Comparison of ENCODE assay signal across 9 cellular contexts in the genomic region with DNA sequence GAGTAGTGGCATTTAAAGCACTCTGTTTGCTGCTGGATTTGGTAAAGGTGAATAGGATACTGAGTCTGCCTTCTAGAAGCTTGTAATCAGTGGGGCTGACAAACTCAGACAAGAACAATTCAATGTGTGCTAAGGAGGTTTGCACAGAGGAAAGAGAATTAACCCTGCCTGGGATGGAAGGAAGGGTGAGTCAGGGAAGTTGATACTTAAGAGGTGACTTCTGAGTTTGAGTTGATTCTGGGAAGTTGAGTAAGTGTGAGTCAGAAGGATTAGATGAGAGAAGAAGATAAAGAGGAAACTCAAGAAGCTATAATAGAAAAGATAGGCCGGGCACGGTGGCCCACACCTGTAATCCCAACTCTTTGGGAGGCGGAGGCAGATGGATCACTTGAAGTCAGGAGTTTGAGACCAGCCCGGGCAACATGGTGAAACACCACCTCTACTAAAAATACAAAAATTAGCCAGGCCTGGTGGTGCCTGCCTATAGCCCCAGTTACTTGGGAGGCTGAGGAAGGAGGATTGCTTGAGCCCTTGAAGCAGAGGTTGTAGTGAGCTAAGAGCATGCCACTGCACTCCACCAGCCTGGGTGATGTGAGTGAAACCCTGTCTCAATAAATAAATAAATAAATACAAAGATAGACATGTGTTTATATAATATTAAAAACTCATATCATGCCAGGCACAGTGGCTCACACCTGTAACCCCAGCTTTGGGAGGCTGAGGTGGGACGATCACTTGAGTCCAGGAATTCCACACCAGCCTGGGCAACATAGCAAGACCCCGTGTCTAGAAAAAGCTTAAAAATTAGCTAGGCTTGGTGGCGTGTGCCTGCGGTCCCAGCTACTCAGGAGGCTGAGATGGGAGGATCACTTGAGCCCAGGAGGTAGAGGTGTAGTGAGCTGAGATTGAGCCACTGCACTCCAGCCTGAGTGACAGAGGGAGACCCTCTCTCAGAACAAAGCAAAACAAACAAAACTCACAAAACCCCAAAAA.
DNase-seq lines count a peak whose midpoint lies in the region; FAIRE-seq and TF ChIP-seq lines count a peak whose summit lies in the region.
"Had no signal": no experiment of that assay in that cellular context is flagged by ENCODE, and none has a peak within 500 bp of the region (broad histone marks: within the 10 kb centered on the region; RNA-seq: fewer than 3 reads in every experiment).

No MANE protein-coding gene starts in this region.

- no peaks in the 10 kb centered on the region for H3K36me3 Mint-ChIP-seq in activated T-cell treated with anti-CD3 and anti-CD28 coated beads, Interleukin-2, amount 50 U/mL, for 24 hours (ENCODE audit: low read depth)
- no peaks in the 10 kb centered on the region for H3K36me3 Mint-ChIP-seq in stimulated activated naive CD8-positive, alpha-beta T cell treated with anti-CD3 and anti-CD28 coated beads, Interleukin-15, Interleukin-2, amounts not matched to agents 100 ng/mL and 50 ng/mL, for 24 hours (ENCODE audit: low read depth)

- no peak overlapping the region for H3K4me2 ChIP-seq in endothelial cell of umbilical vein (ENCODE audit: insufficient read depth, low read length)

- BruUV-seq in endothelial cell of umbilical vein (replicated peaks; lab: Mats Ljungman, UMichigan): no TSS peak

- POLR2A ChIA-PET in endothelial cell of umbilical vein (lab: Charles Lee): no interaction called here

- no peaks in the 10 kb centered on the region for H3K9me3 ChIP-seq in endothelial cell of umbilical vein (replicated peaks; ENCODE audit: control insufficient read depth, insufficient read depth, low read length)

- peaks cover 3% of the 10 kb centered on the region for H3K27me3 Mint-ChIP-seq in activated T-cell treated with anti-CD3 and anti-CD28 coated beads, Interleukin-2, amount 50 U/mL, for 24 hours
- peaks cover 4% of the 10 kb centered on the region for H3K27me3 Mint-ChIP-seq in stimulated activated naive CD8-positive, alpha-beta T cell treated with anti-CD3 and anti-CD28 coated beads, Interleukin-15, Interleukin-2, amounts not matched to agents 100 ng/mL and 50 ng/mL, for 24 hours

- DNase-seq in activated T-cell treated with anti-CD3 and anti-CD28 coated beads, Interleukin-2, amount 50 U/mL, for 24 hours: peak; percentile 50
- no peak for DNase-seq in activated T-cell treated with anti-CD3 and anti-CD28 coated beads, Interleukin-2, amount 50 U/mL, for 1 hour
- DNase-seq in RPMI7951 (ENCODE audit: low read depth) (peak; percentile 84), endothelial cell of umbilical vein (ENCODE audit: low read depth, low spot score) (peak; percentile 75), hippocampal formation (lab: John Stamatoyannopoulos, UW) (no peak), NCI-H69 (lab: John Stamatoyannopoulos, UW) (no peak), GM12892 (ENCODE audit: insufficient read length) (no peak)
- DNase-seq: nephron progenitor cell had no signal

- H3K27ac Mint-ChIP-seq in activated T-cell treated with anti-CD3 and anti-CD28 coated beads, Interleukin-2, amount 50 U/mL, for 24 hours: peak overlapping the region; percentile 83
- H3K27ac Mint-ChIP-seq in stimulated activated naive CD8-positive, alpha-beta T cell treated with anti-CD3 and anti-CD28 coated beads, Interleukin-15, Interleukin-2, amounts not matched to agents 100 ng/mL and 50 ng/mL, for 24 hours: peak overlapping the region; percentile 61
- H3K27ac Mint-ChIP-seq: nephron progenitor cell had no signal

- H3K4me3 Mint-ChIP-seq in activated T-cell treated with anti-CD3 and anti-CD28 coated beads, Interleukin-2, amount 50 U/mL, for 24 hours: no peak overlapping the region
- H3K4me3 Mint-ChIP-seq in stimulated activated naive CD8-positive, alpha-beta T cell treated with anti-CD3 and anti-CD28 coated beads, Interleukin-15, Interleukin-2, amounts not matched to agents 100 ng/mL and 50 ng/mL, for 24 hours: no peak overlapping the region
- H3K4me3 Mint-ChIP-seq: nephron progenitor cell had no signal

- intact Hi-C loops in endothelial cell of umbilical vein (cut with micrococcal nuclease): no loop called here

- CTCF ChIA-PET in endothelial cell of umbilical vein (lab: Charles Lee): interaction anchor here (1.2 to 1.4 kb wide), 2 partner anchors 10 to 97 kb away, joined by 3 to 10 read pairs; no protein-coding TSS in a partner anchor

- dilution Hi-C loops in endothelial cell of umbilical vein (cut with MboI; ENCODE audit: extremely low pct_ligation_motif_present, low sequenced_read_pairs): no loop called here

- H2AFZ ChIP-seq in endothelial cell of umbilical vein (ENCODE audit: low read depth, low read length): no peak overlapping the region

- TF ChIP-seq CTCF in endothelial cell of umbilical vein (IDR thresholded peaks at IDR 0.05; ENCODE audit: extremely low read depth in 1 of 2, insufficient read depth in 1 of 2, low read depth in 1 of 2, low read length in 2 of 2): no peak

- H3K27me3 ChIP-seq in endothelial cell of umbilical vein (ENCODE audit: control insufficient read depth in 2 of 2, insufficient read depth in 2 of 2, low read length in 2 of 2): peaks cover 4 to 6% of the 10 kb centered on the region in 2 experiments

- no peaks in the 10 kb centered on the region for H3K9me1 ChIP-seq in endothelial cell of umbilical vein (replicated peaks; ENCODE audit: control insufficient read depth, extremely low read depth, insufficient read depth, low read length)

- H4K20me1 ChIP-seq in endothelial cell of umbilical vein (replicated peaks; ENCODE audit: control insufficient read depth, extremely low read depth, insufficient read depth, low read length): no peaks in the 10 kb centered on the region

- H3K4me3 ChIP-seq in endothelial cell of umbilical vein (replicated peaks in 1 of 3; ENCODE audit: insufficient read depth in 1 of 3, low read depth in 1 of 3, low read length in 3 of 3): no peak overlapping the region

- FAIRE-seq in endothelial cell of umbilical vein (lab: Jason Lieb, UNC) (peak; percentile 84), GM12892 (lab: Jason Lieb, UNC) (no peak)

- no peaks in the 10 kb centered on the region for H3K9me3 Mint-ChIP-seq in activated T-cell treated with anti-CD3 and anti-CD28 coated beads, Interleukin-2, amount 50 U/mL, for 24 hours
- H3K9me3 Mint-ChIP-seq in stimulated activated naive CD8-positive, alpha-beta T cell treated with anti-CD3 and anti-CD28 coated beads, Interleukin-15, Interleukin-2, amounts not matched to agents 100 ng/mL and 50 ng/mL, for 24 hours: no peaks in the 10 kb centered on the region
- H3K9me3 Mint-ChIP-seq: nephron progenitor cell had no signal

- no peaks in the 10 kb centered on the region for H3K36me3 ChIP-seq in endothelial cell of umbilical vein (ENCODE audit: control insufficient read depth in 2 of 2, extremely low read depth in 1 of 2, insufficient read depth in 2 of 2, low read length in 2 of 2)

- peaks cover 43% of the 10 kb centered on the region for H3K4me1 Mint-ChIP-seq in activated T-cell treated with anti-CD3 and anti-CD28 coated beads, Interleukin-2, amount 50 U/mL, for 24 hours (ENCODE audit: low read depth)
- peaks cover 36% of the 10 kb centered on the region for H3K4me1 Mint-ChIP-seq in stimulated activated naive CD8-positive, alpha-beta T cell treated with anti-CD3 and anti-CD28 coated beads, Interleukin-15, Interleukin-2, amounts not matched to agents 100 ng/mL and 50 ng/mL, for 24 hours (ENCODE audit: low read depth)

- H3K79me2 ChIP-seq in endothelial cell of umbilical vein (ENCODE audit: control insufficient read depth, insufficient read depth, low read length): no peaks in the 10 kb centered on the region

- no peak overlapping the region for H3K9ac ChIP-seq in endothelial cell of umbilical vein (replicated peaks; ENCODE audit: extremely low read depth, insufficient read depth, low read length)

- no peak overlapping the region for H3K27ac ChIP-seq in endothelial cell of umbilical vein (ENCODE audit: insufficient read depth, low read depth, low read length)

- TF ChIP-seq POLR2A in endothelial cell of umbilical vein (IDR thresholded peaks at IDR 0.05; ENCODE audit: low read depth, low read length) (no peak), GM12892 (IDR thresholded peaks at IDR 0.05; ENCODE audit: low read depth, low read length) (no peak)

- peaks cover 4% of the 10 kb centered on the region for H3K4me1 ChIP-seq in endothelial cell of umbilical vein (ENCODE audit: control insufficient read depth, extremely low read depth, insufficient read depth, low read length)

TF ChIP-seq in endothelial cell of umbilical vein, 7 proteins besides CTCF, POLR2A, EP300 and RAD21:
- TF ChIP-seq, protein P1, sequence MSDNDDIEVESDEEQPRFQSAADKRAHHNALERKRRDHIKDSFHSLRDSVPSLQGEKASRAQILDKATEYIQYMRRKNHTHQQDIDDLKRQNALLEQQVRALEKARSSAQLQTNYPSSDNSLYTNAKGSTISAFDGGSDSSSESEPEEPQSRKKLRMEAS (IDR thresholded peaks at IDR 0.05; ENCODE audit: insufficient read depth, insufficient read length): no peak
- TF ChIP-seq FOS (IDR thresholded peaks at IDR 0.05; ENCODE audit: borderline replicate concordance, insufficient read depth, low read length) (peak; percentile 97), JUN (IDR thresholded peaks at IDR 0.05; ENCODE audit: borderline replicate concordance, insufficient read depth, insufficient read length, low read depth) (peak; percentile 94), GATA2 (IDR thresholded peaks at IDR 0.05; ENCODE audit: insufficient read depth, insufficient read length, low read depth, low read length) (peak; percentile 97), POLR2AphosphoS5 (IDR thresholded peaks at IDR 0.05; ENCODE audit: insufficient read depth, low read depth, low read length) (peak; percentile 90), EZH2 (IDR thresholded peaks at IDR 0.05; ENCODE audit: borderline replicate concordance, low read depth, low read length, severe bottlenecking) (no peak)

Comparison
In these comparisons a context has a peak if more than half of its experiments do, and no peak if none do; other contexts are left out.
1. DNase-seq: peak in activated T-cell treated with anti-CD3 and anti-CD28 coated beads, Interleukin-2, amount 50 U/mL, for 24 hours (single experiment), RPMI7951 (single experiment) and endothelial cell of umbilical vein (single experiment); none in activated T-cell treated with anti-CD3 and anti-CD28 coated beads, Interleukin-2, amount 50 U/mL, for 1 hour (single experiment), hippocampal formation (0 of 2), NCI-H69 (single experiment) and GM12892 (single experiment).